In genomic region chr7:76302299-76303056, GRCh38 we compare ENCODE assay signal across 8 cellular contexts. TPM values are rescaled to one million over a fixed set of nuclear protein-coding genes. Genes with fewer than 3 reads are reported as not detected.
DNase-seq lines count a peak whose midpoint lies in the region; ATAC-seq and TF ChIP-seq lines count a peak whose summit lies in the region.

TSS of gene HSPB1 (plus strand) at chr7:76302673. CDS start at chr7:76302713, 40 bp downstream.

- H3K27me3 ChIP-seq in kidney epithelial cell (ENCODE audit: control insufficient read depth, insufficient read depth, low read length) = no peaks in the 10 kb centered on the region

- TF ChIP-seq CTCF in kidney epithelial cell (IDR thresholded peaks at IDR 0.05; ENCODE audit: insufficient read depth, low read length, poor library complexity, severe bottlenecking) = no peak

- peak within 1 kb of the TSS; percentile 99 for H3K27ac ChIP-seq in cingulate gyrus (ENCODE audit: low read depth, low read length)

- peak within 1 kb of the TSS; percentile 77 for H3K4me3 ChIP-seq in kidney epithelial cell (ENCODE audit: low read depth, low read length)

- DNase-seq in NCI-H345 (lab: John Stamatoyannopoulos, UW) (peak; percentile 89), kidney epithelial cell (ENCODE audit: low read depth) (no peak), HPDE6-E6E7 (ENCODE audit: extremely low spot score) (no peak)
- DNase-seq in activated CD4-positive, alpha-beta T cell treated with anti-CD3 and anti-CD28 coated beads for 1 hour = peak; percentile 55
- DNase-seq in stimulated activated CD4-positive, alpha-beta T cell treated with anti-CD3 and anti-CD28 coated beads, Interleukin-12 subunit alpha, Interleukin-12 subunit beta, amount 100 ng/mL, for 48 hours (ENCODE audit: low read depth in 2 of 3, low spot score in 1 of 3) = peak in 2 of 3 donors; percentile 13 to 35

- peak; percentile 56 for ATAC-seq in HG03095 (IDR thresholded peaks at IDR 0.05; ENCODE audit: unreplicated experiment)

- peak; percentile 86 for TF ChIP-seq POLR2A in GM15510 (IDR thresholded peaks at IDR 0.05; ENCODE audit: borderline replicate concordance, extremely low read depth, insufficient read length)

- no peaks in the 10 kb centered on the region for H3K36me3 ChIP-seq in kidney epithelial cell (ENCODE audit: control insufficient read depth, insufficient read depth, low read length)

RNA-seq across cellular contexts. Expression of gene HSPB1, which starts in this region (rescaled TPM):
- 138 and 214 TPM in 2 replicates for total RNA-seq in kidney epithelial cell

Comparison
In these comparisons a context has a peak if more than half of its experiments do, and no peak if none do; other contexts are left out.
1. DNase-seq: peak in NCI-H345 (single experiment), activated CD4-positive, alpha-beta T cell treated with anti-CD3 and anti-CD28 coated beads for 1 hour (single experiment) and stimulated activated CD4-positive, alpha-beta T cell treated with anti-CD3 and anti-CD28 coated beads, Interleukin-12 subunit alpha, Interleukin-12 subunit beta, amount 100 ng/mL, for 48 hours (2 of 3); none in kidney epithelial cell (single experiment) and HPDE6-E6E7 (single experiment).